8 cellular contexts compared by ENCODE assay signal in the genomic region with DNA sequence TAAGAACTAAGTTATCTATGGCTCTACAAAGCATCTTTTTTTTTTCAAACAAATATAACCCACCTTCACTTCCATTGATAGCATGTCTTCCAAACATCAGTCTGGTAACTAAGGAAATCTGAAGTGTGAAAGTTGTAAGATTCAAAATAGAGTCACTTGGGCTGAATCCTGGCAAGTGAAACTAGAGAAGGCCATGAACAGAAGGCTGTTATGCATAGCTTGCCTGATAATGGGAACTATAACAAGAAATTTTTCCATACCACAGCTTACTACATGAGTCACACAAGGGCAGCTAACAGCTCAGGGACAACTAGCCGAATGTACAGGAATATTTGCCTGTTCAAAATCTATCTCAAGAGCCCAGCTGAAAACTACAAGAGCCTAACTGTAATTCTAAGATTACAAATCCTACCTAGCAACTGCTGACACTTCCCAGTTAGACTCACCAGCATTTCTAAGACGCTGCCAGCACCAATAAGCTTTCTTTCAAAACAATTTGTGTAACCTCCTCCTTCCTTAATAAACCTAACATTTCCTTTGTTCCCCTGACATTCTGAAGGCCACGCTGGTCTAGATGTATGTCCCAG.
DNase-seq lines count a peak whose midpoint lies in the region; ATAC-seq, FAIRE-seq and TF ChIP-seq lines count a peak whose summit lies in the region.

No MANE protein-coding gene starts in this region.

- TF ChIP-seq POLR2A in GM12892 (IDR thresholded peaks at IDR 0.05; ENCODE audit: low read depth, low read length) (no peak), K562 (conservative IDR thresholded peaks at IDR 0.05) (no peak), gastrocnemius medialis (IDR thresholded peaks at IDR 0.05) (no peak)

- POLR2A ChIA-PET in K562 (lab: Yijun Ruan, JAX): no interaction called here

- no peaks in the 10 kb centered on the region for H3K9me3 ChIP-seq in GM23248 (ENCODE audit: low read depth)
- peaks cover 3% of the 10 kb centered on the region; the same call in 1 of the 2 replicates for H3K9me3 ChIP-seq in Karpas-422 (ENCODE audit: low read length)
- no peaks in the 10 kb centered on the region for H3K9me3 ChIP-seq in K562 (replicated peaks; ENCODE audit: control insufficient read depth, insufficient read depth, low read depth, low read length)
- no peaks in the 10 kb centered on the region for H3K9me3 ChIP-seq in gastrocnemius medialis
- no peaks in the 10 kb centered on the region for H3K9me3 ChIP-seq in tibial artery

- no peak for TF ChIP-seq EP300 in K562 (IDR thresholded peaks at IDR 0.05; ENCODE audit: low read length)

- no peak for TF ChIP-seq CTCF in K562 (IDR thresholded peaks at IDR 0.05 in 2 of 3, conservative IDR thresholded peaks at IDR 0.05 in 1 of 3; ENCODE audit: insufficient read depth in 2 of 3, low read depth in 1 of 3, low read length in 3 of 3)
- no peak for TF ChIP-seq CTCF in gastrocnemius medialis (IDR thresholded peaks at IDR 0.05 in 4 of 5, conservative IDR thresholded peaks at IDR 0.05 in 1 of 5)
- TF ChIP-seq CTCF in tibial artery (IDR thresholded peaks at IDR 0.05): no peak

- no peak overlapping the region for H3K9ac ChIP-seq in GM23248
- no peak overlapping the region for H3K9ac ChIP-seq in Karpas-422 (ENCODE audit: low read length)
- H3K9ac ChIP-seq in K562 (ENCODE audit: insufficient read depth in 1 of 2, low read depth in 2 of 2, low read length in 2 of 2): no peak overlapping the region

- no peaks in the 10 kb centered on the region for H4K20me1 ChIP-seq in GM23248 (ENCODE audit: insufficient read depth)
- no peaks in the 10 kb centered on the region for H4K20me1 ChIP-seq in Karpas-422 (ENCODE audit: insufficient read depth, low read depth, low read length)
- no peaks in the 10 kb centered on the region for H4K20me1 ChIP-seq in K562 (replicated peaks; ENCODE audit: control insufficient read depth, insufficient read depth, low read length)

- peak; percentile 40 for FAIRE-seq in GM12892 (lab: Jason Lieb, UNC)
- FAIRE-seq in K562 (lab: Jason Lieb, UNC): no peak

- no peak for ATAC-seq in K562
- no peak for ATAC-seq in gastrocnemius medialis

- H3K4me2 ChIP-seq in GM23248 (ENCODE audit: unreplicated experiment) (no peak overlapping the region), Karpas-422 (ENCODE audit: low read depth, low read length, poor library complexity, severe bottlenecking) (no peak overlapping the region), K562 (ENCODE audit: insufficient read depth, low read length) (no peak overlapping the region)

- intact Hi-C loops in K562 (cut with micrococcal nuclease): no loop called here
- intact Hi-C loops in gastrocnemius medialis (cut with DNase I; ENCODE audit: low total_unique reads): no loop called here
- intact Hi-C loops in tibial artery (cut with DNase I; ENCODE audit: low total_unique reads): no loop called here

- no TSS peak for BruUV-seq in K562 (replicated peaks; lab: Mats Ljungman, UMichigan)

- CTCF ChIA-PET in K562 (lab: Yijun Ruan, JAX; ENCODE audit: low intra/inter-chr PET ratio): no interaction called here

- no peak for DNase-seq in GM12892 (ENCODE audit: insufficient read length)
- peak; percentile 60 for DNase-seq in GM23248
- peak; percentile 49 for DNase-seq in Karpas-422
- no peak for DNase-seq in K562 (ENCODE audit: extremely low read depth in 1 of 4, low spot score in 3 of 4)
- peak; percentile 20 for DNase-seq in pulmonary artery endothelial cell (ENCODE audit: low read depth, low spot score)
- DNase-seq in gastrocnemius medialis: no peak
- DNase-seq in tibial artery: no peak
- DNase-seq in mucosa of gallbladder (ENCODE audit: low spot score): no peak

- H3K27ac ChIP-seq in GM23248 (no peak overlapping the region), Karpas-422 (ENCODE audit: low read length) (no peak overlapping the region), K562 (ENCODE audit: extremely low read depth, low read depth, low read length) (no peak overlapping the region), gastrocnemius medialis (no peak overlapping the region), tibial artery (no peak overlapping the region)

- H3K36me3 ChIP-seq in GM23248 (ENCODE audit: low read depth) (no peaks in the 10 kb centered on the region), Karpas-422 (ENCODE audit: insufficient read depth, low read length) (no peaks in the 10 kb centered on the region), K562 (ENCODE audit: control insufficient read depth, insufficient read depth, low read length) (no peaks in the 10 kb centered on the region), gastrocnemius medialis (no peaks in the 10 kb centered on the region), tibial artery (no peaks in the 10 kb centered on the region)

- H3K79me2 ChIP-seq in GM23248 (ENCODE audit: insufficient read depth): no peaks in the 10 kb centered on the region
- no peaks in the 10 kb centered on the region for H3K79me2 ChIP-seq in Karpas-422 (ENCODE audit: low read length)
- no peaks in the 10 kb centered on the region for H3K79me2 ChIP-seq in K562 (ENCODE audit: control insufficient read depth, insufficient read depth, low read length)

- H3F3A ChIP-seq in GM23248 (ENCODE audit: insufficient read depth): no peaks in the 10 kb centered on the region

- H3K4me3 ChIP-seq in GM23248 (no peak overlapping the region), Karpas-422 (ENCODE audit: low read length) (no peak overlapping the region), K562 (no peak overlapping the region), gastrocnemius medialis (no peak overlapping the region), tibial artery (no peak overlapping the region)

- H3K4me1 ChIP-seq in GM23248 (ENCODE audit: insufficient read depth): no peaks in the 10 kb centered on the region
- H3K4me1 ChIP-seq in Karpas-422 (ENCODE audit: low read length): no peaks in the 10 kb centered on the region
- H3K4me1 ChIP-seq in K562 (replicated peaks in 1 of 2; ENCODE audit: control insufficient read depth in 2 of 2, insufficient read depth in 2 of 2, low read length in 2 of 2): no peaks in the 10 kb centered on the region
- H3K4me1 ChIP-seq in gastrocnemius medialis: no peaks in the 10 kb centered on the region
- no peaks in the 10 kb centered on the region for H3K4me1 ChIP-seq in tibial artery

- WGBS in GM23248 (ENCODE audit: low coverage in 1 of 2, low lambda C conversion rate in 2 of 2, missing lambda C conversion rate in 2 of 2), 2 experiments: 28 to 32% methylated on average over 3 of the region's 3 CpGs
- WGBS in K562 (ENCODE audit: insufficient coverage, low coverage, missing lambda C conversion rate): 0% methylated on average over 3 of the region's 3 CpGs

- TF ChIP-seq RAD21 in K562 (CRISPR knock-in tag; conservative IDR thresholded peaks at IDR 0.05 in 1 of 2, IDR thresholded peaks at IDR 0.05 in 1 of 2): no peak

- in situ Hi-C loops in GM23248 (cut with MboI) (no loop called here), K562 (cut with MboI) (no loop called here), gastrocnemius medialis (cut with MboI; ENCODE audit: low sequenced_read_pairs in 4 of 4) (no loop called here)

- no peaks in the 10 kb centered on the region for H3K9me2 ChIP-seq in GM23248 (ENCODE audit: insufficient read depth)
- no peaks in the 10 kb centered on the region for H3K9me2 ChIP-seq in Karpas-422 (replicated peaks; ENCODE audit: insufficient read depth, low read length)

- H2AFZ ChIP-seq in GM23248 (no peak overlapping the region), Karpas-422 (ENCODE audit: low read length) (no peak overlapping the region), K562 (ENCODE audit: low read depth, low read length) (no peak overlapping the region)

- no peaks in the 10 kb centered on the region for H3K9me1 ChIP-seq in K562 (ENCODE audit: control insufficient read depth, insufficient read depth, low read length)

- no peaks in the 10 kb centered on the region for H3K27me3 ChIP-seq in GM23248 (replicated peaks; ENCODE audit: insufficient read depth)
- no peaks in the 10 kb centered on the region for H3K27me3 ChIP-seq in Karpas-422 (ENCODE audit: low read length)
- H3K27me3 ChIP-seq in K562 (ENCODE audit: control insufficient read depth in 2 of 2, insufficient read depth in 2 of 2, low read length in 2 of 2): no peaks in the 10 kb centered on the region
- H3K27me3 ChIP-seq in gastrocnemius medialis: no peaks in the 10 kb centered on the region
- no peaks in the 10 kb centered on the region for H3K27me3 ChIP-seq in tibial artery

TF ChIP-seq in K562, 482 proteins besides CTCF, POLR2A, EP300 and RAD21:
- TF ChIP-seq, protein P1, sequence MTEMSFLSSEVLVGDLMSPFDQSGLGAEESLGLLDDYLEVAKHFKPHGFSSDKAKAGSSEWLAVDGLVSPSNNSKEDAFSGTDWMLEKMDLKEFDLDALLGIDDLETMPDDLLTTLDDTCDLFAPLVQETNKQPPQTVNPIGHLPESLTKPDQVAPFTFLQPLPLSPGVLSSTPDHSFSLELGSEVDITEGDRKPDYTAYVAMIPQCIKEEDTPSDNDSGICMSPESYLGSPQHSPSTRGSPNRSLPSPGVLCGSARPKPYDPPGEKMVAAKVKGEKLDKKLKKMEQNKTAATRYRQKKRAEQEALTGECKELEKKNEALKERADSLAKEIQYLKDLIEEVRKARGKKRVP (CRISPR knock-in tag; IDR thresholded peaks at IDR 0.05): no peak
- TF ChIP-seq RFX5 (IDR thresholded peaks at IDR 0.05; ENCODE audit: low read depth, low read length): peak; percentile 88

Comparison
In these comparisons a context has a peak if more than half of its experiments do, and no peak if none do; other contexts are left out.
1. DNase-seq: peak in GM23248 (single experiment), Karpas-422 (single experiment) and pulmonary artery endothelial cell (single experiment); none in GM12892 (single experiment), K562 (0 of 4), gastrocnemius medialis (0 of 2), tibial artery (0 of 2) and mucosa of gallbladder (single experiment).